1 cellular context compared by ENCODE assay signal in the genomic region with DNA sequence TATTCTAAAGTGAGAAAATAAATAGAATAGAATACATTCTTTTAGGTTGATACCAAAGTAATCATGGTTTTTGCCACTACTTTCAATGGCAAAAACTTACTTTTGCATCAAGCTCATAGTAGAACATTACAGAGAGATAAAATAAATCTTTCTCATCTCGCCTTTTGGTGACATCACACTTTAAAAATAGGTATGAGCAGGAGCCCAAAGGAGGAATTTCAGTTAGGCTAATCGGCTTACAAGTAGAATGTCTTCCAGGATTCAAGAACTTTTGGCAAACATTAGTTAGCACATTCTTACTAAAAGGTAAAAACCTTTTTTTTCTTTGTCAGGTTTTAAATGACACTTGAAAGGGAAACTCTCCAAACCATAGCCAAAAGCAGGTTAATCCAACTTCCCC.
TF ChIP-seq lines count a peak whose summit lies in the region.

No MANE protein-coding gene starts in this region.

TF ChIP-seq in HepG2, 621 proteins besides CTCF, POLR2A, EP300 and RAD21 (continued from another document):
- TF ChIP-seq, protein P1, sequence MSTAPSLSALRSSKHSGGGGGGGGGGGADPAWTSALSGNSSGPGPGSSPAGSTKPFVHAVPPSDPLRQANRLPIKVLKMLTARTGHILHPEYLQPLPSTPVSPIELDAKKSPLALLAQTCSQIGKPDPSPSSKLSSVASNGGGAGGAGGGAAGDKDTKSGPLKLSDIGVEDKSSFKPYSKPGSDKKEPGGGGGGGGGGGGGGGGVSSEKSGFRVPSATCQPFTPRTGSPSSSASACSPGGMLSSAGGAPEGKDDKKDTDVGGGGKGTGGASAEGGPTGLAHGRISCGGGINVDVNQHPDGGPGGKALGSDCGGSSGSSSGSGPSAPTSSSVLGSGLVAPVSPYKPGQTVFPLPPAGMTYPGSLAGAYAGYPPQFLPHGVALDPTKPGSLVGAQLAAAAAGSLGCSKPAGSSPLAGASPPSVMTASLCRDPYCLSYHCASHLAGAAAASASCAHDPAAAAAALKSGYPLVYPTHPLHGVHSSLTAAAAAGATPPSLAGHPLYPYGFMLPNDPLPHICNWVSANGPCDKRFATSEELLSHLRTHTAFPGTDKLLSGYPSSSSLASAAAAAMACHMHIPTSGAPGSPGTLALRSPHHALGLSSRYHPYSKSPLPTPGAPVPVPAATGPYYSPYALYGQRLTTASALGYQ (CRISPR knock-in tag; IDR thresholded peaks at IDR 0.05), result no peak
- TF ChIP-seq BHLHE40 (IDR thresholded peaks at IDR 0.05; ENCODE audit: low read length) (no peak), GATAD1 (CRISPR knock-in tag; IDR thresholded peaks at IDR 0.05) (no peak), SOX5 (CRISPR knock-in tag; IDR thresholded peaks at IDR 0.05; ENCODE audit: borderline replicate concordance) (no peak), ZBTB1 (CRISPR knock-in tag; IDR thresholded peaks at IDR 0.05; ENCODE audit: borderline replicate concordance) (no peak), RBFOX2 (IDR thresholded peaks at IDR 0.05; ENCODE audit: low read depth, low read length) (no peak), ZNF296 (CRISPR knock-in tag; conservative IDR thresholded peaks at IDR 0.05) (no peak), HNRNPH1 (optimal IDR thresholded peaks at IDR 0.05; ENCODE audit: low read depth, low read length) (no peak), ZNF431 (CRISPR knock-in tag; IDR thresholded peaks at IDR 0.05; ENCODE audit: borderline replicate concordance, low read depth) (no peak), ZNF720 (CRISPR knock-in tag; IDR thresholded peaks at IDR 0.05) (no peak), RXRA (CRISPR knock-in tag; IDR thresholded peaks at IDR 0.05) (no peak), U2AF2 (IDR thresholded peaks at IDR 0.05; ENCODE audit: low read depth, low read length) (no peak), ZNF792 (CRISPR knock-in tag; IDR thresholded peaks at IDR 0.05) (no peak), KDM6A (CRISPR knock-in tag; IDR thresholded peaks at IDR 0.05; ENCODE audit: low read depth) (no peak), ZNF343 (CRISPR knock-in tag; IDR thresholded peaks at IDR 0.05) (no peak)
- TF ChIP-seq, protein P2, sequence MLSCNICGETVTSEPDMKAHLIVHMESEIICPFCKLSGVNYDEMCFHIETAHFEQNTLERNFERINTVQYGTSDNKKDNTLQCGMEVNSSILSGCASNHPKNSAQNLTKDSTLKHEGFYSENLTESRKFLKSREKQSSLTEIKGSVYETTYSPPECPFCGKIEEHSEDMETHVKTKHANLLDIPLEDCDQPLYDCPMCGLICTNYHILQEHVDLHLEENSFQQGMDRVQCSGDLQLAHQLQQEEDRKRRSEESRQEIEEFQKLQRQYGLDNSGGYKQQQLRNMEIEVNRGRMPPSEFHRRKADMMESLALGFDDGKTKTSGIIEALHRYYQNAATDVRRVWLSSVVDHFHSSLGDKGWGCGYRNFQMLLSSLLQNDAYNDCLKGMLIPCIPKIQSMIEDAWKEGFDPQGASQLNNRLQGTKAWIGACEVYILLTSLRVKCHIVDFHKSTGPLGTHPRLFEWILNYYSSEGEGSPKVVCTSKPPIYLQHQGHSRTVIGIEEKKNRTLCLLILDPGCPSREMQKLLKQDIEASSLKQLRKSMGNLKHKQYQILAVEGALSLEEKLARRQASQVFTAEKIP (CRISPR knock-in tag; IDR thresholded peaks at IDR 0.05; ENCODE audit: borderline replicate concordance), result no peak
- TF ChIP-seq, protein P3, sequence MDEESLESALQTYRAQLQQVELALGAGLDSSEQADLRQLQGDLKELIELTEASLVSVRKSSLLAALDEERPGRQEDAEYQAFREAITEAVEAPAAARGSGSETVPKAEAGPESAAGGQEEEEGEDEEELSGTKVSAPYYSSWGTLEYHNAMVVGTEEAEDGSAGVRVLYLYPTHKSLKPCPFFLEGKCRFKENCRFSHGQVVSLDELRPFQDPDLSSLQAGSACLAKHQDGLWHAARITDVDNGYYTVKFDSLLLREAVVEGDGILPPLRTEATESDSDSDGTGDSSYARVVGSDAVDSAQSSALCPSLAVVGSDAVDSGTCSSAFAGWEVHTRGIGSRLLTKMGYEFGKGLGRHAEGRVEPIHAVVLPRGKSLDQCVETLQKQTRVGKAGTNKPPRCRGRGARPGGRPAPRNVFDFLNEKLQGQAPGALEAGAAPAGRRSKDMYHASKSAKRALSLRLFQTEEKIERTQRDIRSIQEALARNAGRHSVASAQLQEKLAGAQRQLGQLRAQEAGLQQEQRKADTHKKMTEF (CRISPR knock-in tag; IDR thresholded peaks at IDR 0.05), result no peak
